Comparison of ENCODE assay signal across 1 cellular context in genomic region chr1:29478046-29478791, GRCh38.
TF ChIP-seq lines count a peak whose summit lies in the region.

No MANE protein-coding gene starts in this region.

TF ChIP-seq in A549, 52 proteins besides CTCF, POLR2A, EP300 and RAD21 (continued from another document):
- TF ChIP-seq, protein P1, sequence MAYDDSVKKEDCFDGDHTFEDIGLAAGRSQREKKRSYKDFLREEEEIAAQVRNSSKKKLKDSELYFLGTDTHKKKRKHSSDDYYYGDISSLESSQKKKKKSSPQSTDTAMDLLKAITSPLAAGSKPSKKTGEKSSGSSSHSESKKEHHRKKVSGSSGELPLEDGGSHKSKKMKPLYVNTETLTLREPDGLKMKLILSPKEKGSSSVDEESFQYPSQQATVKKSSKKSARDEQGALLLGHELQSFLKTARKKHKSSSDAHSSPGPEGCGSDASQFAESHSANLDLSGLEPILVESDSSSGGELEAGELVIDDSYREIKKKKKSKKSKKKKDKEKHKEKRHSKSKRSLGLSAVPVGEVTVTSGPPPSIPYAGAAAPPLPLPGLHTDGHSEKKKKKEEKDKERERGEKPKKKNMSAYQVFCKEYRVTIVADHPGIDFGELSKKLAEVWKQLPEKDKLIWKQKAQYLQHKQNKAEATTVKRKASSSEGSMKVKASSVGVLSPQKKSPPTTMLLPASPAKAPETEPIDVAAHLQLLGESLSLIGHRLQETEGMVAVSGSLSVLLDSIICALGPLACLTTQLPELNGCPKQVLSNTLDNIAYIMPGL (CRISPR knock-in tag; IDR thresholded peaks at IDR 0.05; ENCODE audit: borderline replicate concordance), result no peak
- no peak for TF ChIP-seq RNF2 (IDR thresholded peaks at IDR 0.05; ENCODE audit: borderline replicate concordance, low read depth)
